Comparison of ENCODE assay signal across 1 cellular context in the genomic region with DNA sequence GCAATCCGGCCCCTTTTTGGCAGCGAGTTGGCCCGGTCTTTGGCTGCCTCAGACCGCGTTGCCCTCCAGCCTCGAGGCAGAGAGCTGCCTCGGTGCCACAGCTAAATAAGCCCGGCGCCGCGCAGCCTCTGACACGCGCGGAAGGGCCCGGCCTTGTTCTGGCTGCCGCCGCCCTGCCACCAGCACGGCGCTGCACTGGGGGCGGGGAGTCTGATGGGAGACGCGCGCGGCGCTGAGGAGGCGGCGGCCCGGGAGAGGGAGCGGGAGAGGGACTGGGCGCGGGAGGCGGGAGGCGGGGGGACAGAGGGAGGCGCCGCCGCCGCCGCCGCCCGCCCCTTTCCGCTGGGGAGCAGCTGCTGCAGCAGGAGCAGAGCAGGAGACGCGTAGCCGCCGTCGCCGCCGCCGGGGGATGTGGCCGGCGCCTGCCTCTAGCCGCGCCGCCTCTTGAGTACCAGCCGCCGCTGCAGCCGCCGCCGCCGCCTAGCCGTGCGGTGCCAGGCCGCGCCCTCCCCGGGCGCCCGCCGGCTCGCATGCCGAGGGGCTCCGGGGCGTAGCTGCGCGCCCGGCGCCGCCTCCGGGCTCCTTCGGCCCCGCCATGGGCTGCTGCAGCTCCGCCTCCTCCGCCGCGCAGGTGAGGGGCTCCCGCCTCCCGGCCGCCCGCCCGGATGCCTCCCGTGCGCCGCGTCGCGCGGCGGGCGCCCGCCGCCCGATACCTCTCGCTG.
TF ChIP-seq lines count a peak whose summit lies in the region.

A gene (plus strand): TSS at position 378 of the 722 bp plus-strand sequence. CDS start 218 bp downstream, at position 596.

TF ChIP-seq in HCT116, 20 proteins besides CTCF, POLR2A, EP300 and RAD21 (continued from another document):
- TF ChIP-seq TCF7L2 (IDR thresholded peaks at IDR 0.05; ENCODE audit: borderline replicate concordance, extremely low read depth, insufficient read depth, insufficient read length) (peak; percentile 37), YY1 (IDR thresholded peaks at IDR 0.05; ENCODE audit: extremely low read depth, insufficient replicate concordance, low read depth, low read length) (peak; percentile 89), ELF1 (IDR thresholded peaks at IDR 0.05; ENCODE audit: borderline replicate concordance, low read depth) (no peak), CBX3 (IDR thresholded peaks at IDR 0.05; ENCODE audit: low read depth) (peak; percentile 99), SIN3A (IDR thresholded peaks at IDR 0.05; ENCODE audit: low read depth) (peak; percentile 78; the same call in 1 of the 2 replicates), EZH2phosphoT487 (IDR thresholded peaks at IDR 0.05; ENCODE audit: borderline replicate concordance) (no peak), SP1 (IDR thresholded peaks at IDR 0.05; ENCODE audit: low read depth) (peak; percentile 73), ZFX (IDR thresholded peaks at IDR 0.05) (peak; percentile 61)
- TF ChIP-seq, protein P1, sequence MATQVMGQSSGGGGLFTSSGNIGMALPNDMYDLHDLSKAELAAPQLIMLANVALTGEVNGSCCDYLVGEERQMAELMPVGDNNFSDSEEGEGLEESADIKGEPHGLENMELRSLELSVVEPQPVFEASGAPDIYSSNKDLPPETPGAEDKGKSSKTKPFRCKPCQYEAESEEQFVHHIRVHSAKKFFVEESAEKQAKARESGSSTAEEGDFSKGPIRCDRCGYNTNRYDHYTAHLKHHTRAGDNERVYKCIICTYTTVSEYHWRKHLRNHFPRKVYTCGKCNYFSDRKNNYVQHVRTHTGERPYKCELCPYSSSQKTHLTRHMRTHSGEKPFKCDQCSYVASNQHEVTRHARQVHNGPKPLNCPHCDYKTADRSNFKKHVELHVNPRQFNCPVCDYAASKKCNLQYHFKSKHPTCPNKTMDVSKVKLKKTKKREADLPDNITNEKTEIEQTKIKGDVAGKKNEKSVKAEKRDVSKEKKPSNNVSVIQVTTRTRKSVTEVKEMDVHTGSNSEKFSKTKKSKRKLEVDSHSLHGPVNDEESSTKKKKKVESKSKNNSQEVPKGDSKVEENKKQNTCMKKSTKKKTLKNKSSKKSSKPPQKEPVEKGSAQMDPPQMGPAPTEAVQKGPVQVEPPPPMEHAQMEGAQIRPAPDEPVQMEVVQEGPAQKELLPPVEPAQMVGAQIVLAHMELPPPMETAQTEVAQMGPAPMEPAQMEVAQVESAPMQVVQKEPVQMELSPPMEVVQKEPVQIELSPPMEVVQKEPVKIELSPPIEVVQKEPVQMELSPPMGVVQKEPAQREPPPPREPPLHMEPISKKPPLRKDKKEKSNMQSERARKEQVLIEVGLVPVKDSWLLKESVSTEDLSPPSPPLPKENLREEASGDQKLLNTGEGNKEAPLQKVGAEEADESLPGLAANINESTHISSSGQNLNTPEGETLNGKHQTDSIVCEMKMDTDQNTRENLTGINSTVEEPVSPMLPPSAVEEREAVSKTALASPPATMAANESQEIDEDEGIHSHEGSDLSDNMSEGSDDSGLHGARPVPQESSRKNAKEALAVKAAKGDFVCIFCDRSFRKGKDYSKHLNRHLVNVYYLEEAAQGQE (IDR thresholded peaks at IDR 0.05; ENCODE audit: low read depth), result no peak
- TF ChIP-seq, protein P2, sequence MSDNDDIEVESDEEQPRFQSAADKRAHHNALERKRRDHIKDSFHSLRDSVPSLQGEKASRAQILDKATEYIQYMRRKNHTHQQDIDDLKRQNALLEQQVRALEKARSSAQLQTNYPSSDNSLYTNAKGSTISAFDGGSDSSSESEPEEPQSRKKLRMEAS (IDR thresholded peaks at IDR 0.05), result peak; percentile 95
TF ChIP-seq in HCT116: peak in this region for 10.
